23 cellular contexts compared by ENCODE assay signal in genomic region chr16:11022002-11022401, GRCh38.
"Had no signal": no experiment of that assay in that cellular context is flagged by ENCODE, and none has a peak within 500 bp of the region (broad histone marks: within the 10 kb centered on the region; RNA-seq: fewer than 3 reads in every experiment).

No MANE protein-coding gene starts in this region.

- ATAC-seq: activated T-helper 17 cell treated with anti-CD3 and anti-CD28 coated beads, Interleukin-2, amount 50 U/mL, for 72 hours; SK-N-SH treated with all-trans-retinoic acid at 6 μM for 48 hours had no signal

- H3K4me3 ChIP-seq: cardiac muscle cell, Peyer's patch, SJCRH30 had no signal

- H3K4me1 ChIP-seq: SJCRH30 had no signal

- H3K27me3 ChIP-seq: brain microvascular endothelial cell, cardiac muscle cell, Peyer's patch, SJCRH30 had no signal

- H3K36me3 ChIP-seq: cardiac muscle cell had no signal

- H3K27ac ChIP-seq: brain microvascular endothelial cell, cardiac muscle cell, Peyer's patch, RWPE1, SJCRH30 had no signal

- H3K27ac Mint-ChIP-seq: activated CD4-positive, alpha-beta memory T cell treated with anti-CD3 and anti-CD28 coated beads for 36 hours; activated CD4-positive, alpha-beta T cell treated with anti-CD3 and anti-CD28 coated beads, Interleukin-2, amount 10 ng/mL, durations not matched to agents 7 days and 5 days; activated naive CD4-positive, alpha-beta T cell treated with anti-CD3 and anti-CD28 coated beads for 36 hours; activated T-helper 17 cell treated with anti-CD3 and anti-CD28 coated beads, Interleukin-2, amount 50 U/mL, for 72 hours; T-helper 1 cell treated with Interleukin-12 subunit alpha and Interleukin-12 subunit beta and Interleukin-4 antibody, amounts not matched to agents 30 μg/mL and 1 μg/mL, for 36 hours had no signal

- H3K27me3 Mint-ChIP-seq: activated CD4-positive, alpha-beta memory T cell treated with anti-CD3 and anti-CD28 coated beads for 36 hours; activated CD4-positive, alpha-beta T cell treated with anti-CD3 and anti-CD28 coated beads, Interleukin-2, amount 10 ng/mL, durations not matched to agents 7 days and 5 days; activated T-helper 17 cell treated with anti-CD3 and anti-CD28 coated beads, Interleukin-2, amount 50 U/mL, for 72 hours had no signal

- H3K4me3 Mint-ChIP-seq: activated CD4-positive, alpha-beta memory T cell treated with anti-CD3 and anti-CD28 coated beads for 36 hours; activated CD4-positive, alpha-beta T cell treated with anti-CD3 and anti-CD28 coated beads, Interleukin-2, amount 10 ng/mL, durations not matched to agents 7 days and 5 days; activated naive CD4-positive, alpha-beta T cell treated with anti-CD3 and anti-CD28 coated beads for 36 hours; activated T-helper 17 cell treated with anti-CD3 and anti-CD28 coated beads, Interleukin-2, amount 50 U/mL, for 72 hours; T-helper 1 cell treated with Interleukin-12 subunit alpha and Interleukin-12 subunit beta and Interleukin-4 antibody, amounts not matched to agents 30 μg/mL and 1 μg/mL, for 36 hours had no signal

- H3K9me3 ChIP-seq: Peyer's patch, SJCRH30 had no signal

- DNase-seq: activated CD4-positive, alpha-beta memory T cell treated with anti-CD3 and anti-CD28 coated beads for 36 hours; activated CD4-positive, alpha-beta T cell treated with anti-CD3 and anti-CD28 coated beads, Interleukin-2, amount 10 ng/mL, durations not matched to agents 7 days and 5 days; activated CD4-positive, CD25-positive, alpha-beta regulatory T cell treated with anti-CD3 and anti-CD28 coated beads, Interleukin-2, amount 50 U/mL, for 72 hours; activated CD8-positive, alpha-beta memory T cell treated with anti-CD3 and anti-CD28 coated beads, Interleukin-2, amount 50 U/mL, for 4 hours; activated gamma-delta T cell; activated naive CD4-positive, alpha-beta T cell treated with anti-CD3 and anti-CD28 coated beads for 36 hours; activated T-cell treated with anti-CD3 and anti-CD28 coated beads, Interleukin-2, amount 50 U/mL, for 1 hour; brain microvascular endothelial cell; Kasumi-1; KBM-7; NCI-H1105 treated with DMSO at 0.1 percent for 48 hours; NCI-H1436 treated with DMSO at 0.1 percent for 48 hours; NCI-H187; NCI-H2081; NCI-H524; Peyer's patch; Right ventricle myocardium superior; SJCRH30 had no signal
